In the genomic region with DNA sequence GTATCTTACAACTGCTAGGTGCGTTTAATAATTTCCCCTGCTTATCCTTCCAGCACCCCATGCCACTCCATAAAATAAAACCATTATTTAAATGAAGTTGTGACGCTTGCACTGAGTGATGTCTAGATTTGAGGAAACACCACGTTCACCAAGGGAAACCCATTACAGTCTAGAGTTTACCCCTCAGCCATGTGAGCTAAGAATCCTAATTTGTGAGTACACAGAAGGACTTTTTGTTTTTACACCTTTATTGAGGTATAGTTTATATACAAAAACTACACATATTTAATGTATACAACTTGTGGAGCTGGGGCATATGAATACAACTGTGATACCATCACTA, we compare ENCODE assay signal across 17 cellular contexts.
"Had no signal": no experiment of that assay in that cellular context is flagged by ENCODE, and none has a peak within 500 bp of the region (broad histone marks: within the 10 kb centered on the region; RNA-seq: fewer than 3 reads in every experiment).

No MANE protein-coding gene starts in this region.

- DNase-seq: activated naive CD4-positive, alpha-beta T cell treated with Interleukin-2 at 50 U/mL for 16 hours; gastrocnemius medialis; heart left ventricle; kidney; mucosa of descending colon; right cardiac atrium; small intestine; stimulated activated CD4-positive, alpha-beta T cell treated with anti-CD3 and anti-CD28 coated beads, Interleukin-4, amount 100 ng/mL, for 24 hours had no signal

- H3K4me3 ChIP-seq: breast epithelium, mucosa of descending colon, prostate gland had no signal

- H3K36me3 Mint-ChIP-seq: memory B cell, type B pancreatic cell had no signal

- ATAC-seq: activated T-helper 17 cell treated with anti-CD3 and anti-CD28 coated beads, Interleukin-2, amount 50 U/mL, for 72 hours; mucosa of descending colon had no signal

- H3K4me3 Mint-ChIP-seq: activated T-helper 17 cell treated with anti-CD3 and anti-CD28 coated beads, Interleukin-2, amount 50 U/mL, for 72 hours; memory B cell; stimulated activated naive CD8-positive, alpha-beta T cell treated with anti-CD3 and anti-CD28 coated beads, Interleukin-15, Interleukin-2, amounts not matched to agents 100 ng/mL and 50 ng/mL, for 24 hours; type B pancreatic cell had no signal

- H3K4me1 ChIP-seq: ascending aorta, breast epithelium, prostate gland had no signal

- H3K9me3 ChIP-seq: ascending aorta, breast epithelium, gastrocnemius medialis, heart left ventricle, mucosa of descending colon, prostate gland had no signal

- H3K4me1 Mint-ChIP-seq: activated T-helper 17 cell treated with anti-CD3 and anti-CD28 coated beads, Interleukin-2, amount 50 U/mL, for 72 hours; memory B cell had no signal

- H3K27me3 ChIP-seq: ascending aorta, breast epithelium, gastrocnemius medialis, heart left ventricle had no signal

- H3K27me3 Mint-ChIP-seq: activated T-helper 17 cell treated with anti-CD3 and anti-CD28 coated beads, Interleukin-2, amount 50 U/mL, for 72 hours; type B pancreatic cell had no signal

- H3K27ac ChIP-seq: ascending aorta, breast epithelium, epithelial cell of prostate, prostate gland had no signal

- H3K9me3 Mint-ChIP-seq: activated T-helper 17 cell treated with anti-CD3 and anti-CD28 coated beads, Interleukin-2, amount 50 U/mL, for 72 hours; memory B cell; nephron; stimulated activated naive CD8-positive, alpha-beta T cell treated with anti-CD3 and anti-CD28 coated beads, Interleukin-15, Interleukin-2, amounts not matched to agents 100 ng/mL and 50 ng/mL, for 24 hours; type B pancreatic cell had no signal

- H3K36me3 ChIP-seq: ascending aorta, breast epithelium, gastrocnemius medialis, heart left ventricle, prostate gland had no signal

- H3K27ac Mint-ChIP-seq: activated T-helper 17 cell treated with anti-CD3 and anti-CD28 coated beads, Interleukin-2, amount 50 U/mL, for 72 hours; memory B cell; stimulated activated naive CD8-positive, alpha-beta T cell treated with anti-CD3 and anti-CD28 coated beads, Interleukin-15, Interleukin-2, amounts not matched to agents 100 ng/mL and 50 ng/mL, for 24 hours; type B pancreatic cell had no signal
